In the genomic region with DNA sequence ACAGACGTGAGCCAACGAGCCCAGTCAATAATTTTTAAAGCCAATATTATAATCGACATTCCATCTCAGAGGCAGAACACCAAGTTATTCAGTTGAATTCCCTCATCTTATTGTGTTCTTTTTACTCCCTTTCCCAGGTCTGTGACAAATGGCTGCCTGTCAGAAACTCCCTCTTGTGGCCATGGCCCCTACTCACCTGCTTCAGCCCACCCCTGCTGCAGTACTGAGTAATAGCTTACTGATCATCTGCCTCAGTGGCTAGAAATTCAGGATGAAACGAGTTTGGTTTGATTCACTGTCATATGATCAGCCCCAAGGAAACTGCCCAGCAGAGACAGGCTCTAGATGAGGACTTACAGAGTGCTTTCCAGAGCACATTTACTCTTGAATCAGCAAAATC, we compare ENCODE assay signal across 3 cellular contexts. TPM values are rescaled to one million over a fixed set of nuclear protein-coding genes. Genes with fewer than 3 reads are reported as not detected.
"Had no signal": no experiment of that assay in that cellular context is flagged by ENCODE, and none has a peak within 500 bp of the region (broad histone marks: within the 10 kb centered on the region; RNA-seq: fewer than 3 reads in every experiment).

No MANE protein-coding gene starts in this region.

RNA-seq across cellular contexts. Expression of gene HSFY1, which starts 19.4 kb away (rescaled TPM):
- total RNA-seq: H9, HT-29 had no signal
- polyA plus RNA-seq: IgD-negative memory B cell had no signal
